ENCODE assay signal across 16 cellular contexts in the genomic region with DNA sequence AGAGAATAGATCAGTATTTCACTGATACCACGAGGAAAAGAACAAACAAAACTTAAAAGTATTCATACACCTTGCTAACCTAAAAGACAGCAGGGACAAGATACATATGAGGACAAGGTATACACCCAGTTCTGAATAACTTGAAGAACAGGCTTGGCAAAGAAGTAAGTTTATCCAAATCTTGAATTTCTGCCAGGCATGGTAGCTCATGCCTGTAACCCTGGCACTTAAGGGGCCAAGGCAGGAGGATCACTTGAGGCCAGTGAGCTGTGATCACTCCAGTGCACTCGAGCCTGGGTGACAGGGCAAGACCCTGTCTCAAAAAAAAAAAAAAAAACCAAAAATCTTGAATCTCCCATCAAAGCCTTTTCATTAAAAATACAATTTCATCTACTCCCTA. TPM values are rescaled to one million over a fixed set of nuclear protein-coding genes. Genes with fewer than 3 reads are reported as not detected.
DNase-seq lines count a peak whose midpoint lies in the region; ATAC-seq, FAIRE-seq and TF ChIP-seq lines count a peak whose summit lies in the region.
"Had no signal": no experiment of that assay in that cellular context is flagged by ENCODE, and none has a peak within 500 bp of the region (broad histone marks: within the 10 kb centered on the region; RNA-seq: fewer than 3 reads in every experiment).

No MANE protein-coding gene starts in this region.

- BruUV-seq in K562 (replicated peaks; lab: Mats Ljungman, UMichigan) = no TSS peak

- H3K36me3 ChIP-seq in K562 (ENCODE audit: control insufficient read depth, insufficient read depth, low read length) = peaks cover 70% of the 10 kb centered on the region
- peaks cover 3 to 78% of the 10 kb centered on the region in 2 donors for H3K36me3 ChIP-seq in left lung
- peaks cover 31% of the 10 kb centered on the region for H3K36me3 ChIP-seq in CD8-positive, alpha-beta memory T cell (ENCODE audit: insufficient read depth, low read length)

- in situ Hi-C loops in K562 (cut with MboI) = no loop called here

- H3K79me2 ChIP-seq in K562 (ENCODE audit: control insufficient read depth, insufficient read depth, low read length) = no peaks in the 10 kb centered on the region

- no peaks in the 10 kb centered on the region for H3K4me1 Mint-ChIP-seq in CD8-positive, alpha-beta memory T cell
- H3K4me1 Mint-ChIP-seq: GM23338 had no signal

- no peak overlapping the region for H3K4me3 ChIP-seq in K562
- no peak overlapping the region for H3K4me3 ChIP-seq in left lung
- H3K4me3 ChIP-seq in CD8-positive, alpha-beta memory T cell (ENCODE audit: low read length) = no peak overlapping the region
- H3K4me3 ChIP-seq: GM23338 had no signal

- H3K9ac ChIP-seq in K562 (ENCODE audit: insufficient read depth in 1 of 2, low read depth in 2 of 2, low read length in 2 of 2) = no peak overlapping the region

- H3K27ac ChIP-seq in K562 (ENCODE audit: extremely low read depth, low read depth, low read length) (no peak overlapping the region), left lung (no peak overlapping the region)
- no peak overlapping the region for H3K27ac ChIP-seq in CD8-positive, alpha-beta memory T cell (ENCODE audit: low read depth, low read length)
- H3K27ac ChIP-seq: C4-2B had no signal

- 0 out of 2 replicates have a peak, but pooled peaks have one; percentile 2 for TF ChIP-seq POLR2A in K562 (conservative IDR thresholded peaks at IDR 0.05)

- H3K27me3 Mint-ChIP-seq in CD8-positive, alpha-beta memory T cell = no peaks in the 10 kb centered on the region

- no peaks in the 10 kb centered on the region for H3K27me3 ChIP-seq in K562 (ENCODE audit: control insufficient read depth in 2 of 2, insufficient read depth in 2 of 2, low read length in 2 of 2)
- no peaks in the 10 kb centered on the region for H3K27me3 ChIP-seq in left lung
- no peaks in the 10 kb centered on the region for H3K27me3 ChIP-seq in CD8-positive, alpha-beta memory T cell (ENCODE audit: insufficient read depth, low read length, poor library complexity, severe bottlenecking)

- CTCF ChIA-PET in K562 (lab: Yijun Ruan, JAX; ENCODE audit: low intra/inter-chr PET ratio) = no interaction called here
- CTCF ChIA-PET in CD8-positive, alpha-beta memory T cell (lab: Charles Lee) = interaction anchor here (1.2 kb wide), 1 partner anchor 25 kb away, joined by 6 read pairs; a partner anchor contains a TSS

- POLR2A ChIA-PET in K562 (lab: Yijun Ruan, JAX) = interaction anchor here (0.6 to 1.2 kb wide), 2 partner anchors 14 to 199 kb away, joined by 3 to 5 read pairs; no protein-coding TSS in a partner anchor
- POLR2A ChIA-PET in CD8-positive, alpha-beta memory T cell (lab: Charles Lee) = no interaction called here

- no peak overlapping the region for H2AFZ ChIP-seq in K562 (ENCODE audit: low read depth, low read length)
- H2AFZ ChIP-seq: GM23338 had no signal

- no peaks in the 10 kb centered on the region for H3K9me3 ChIP-seq in K562 (replicated peaks; ENCODE audit: control insufficient read depth, insufficient read depth, low read depth, low read length)
- H3K9me3 ChIP-seq in left lung = no peaks in the 10 kb centered on the region
- no peaks in the 10 kb centered on the region for H3K9me3 ChIP-seq in CD8-positive, alpha-beta memory T cell (ENCODE audit: low read length)

- no peaks in the 10 kb centered on the region for H3K9me3 Mint-ChIP-seq in CD8-positive, alpha-beta memory T cell
- H3K9me3 Mint-ChIP-seq: GM23338 had no signal

- WGBS in K562 (ENCODE audit: insufficient coverage, low coverage, missing lambda C conversion rate) = 71% methylated on average over 1 of the region's 2 CpGs

- ATAC-seq in K562 = no peak
- peak; percentile 77 for ATAC-seq in left lung
- ATAC-seq: GM23338 had no signal

- H3K9me1 ChIP-seq in K562 (ENCODE audit: control insufficient read depth, insufficient read depth, low read length) = no peaks in the 10 kb centered on the region

- no peak overlapping the region for H3K4me3 Mint-ChIP-seq in CD8-positive, alpha-beta memory T cell
- H3K4me3 Mint-ChIP-seq: GM23338 had no signal

- peak; percentile 13 for DNase-seq in NCI-H2196 (lab: John Stamatoyannopoulos, UW; ENCODE audit: unreplicated experiment)
- no peak for DNase-seq in NCI-H2196 treated with DMSO at 0.1 percent for 48 hours (lab: John Stamatoyannopoulos, UW; ENCODE audit: unreplicated experiment)
- DNase-seq in DMS79 treated with DMSO at 0.1 percent for 48 hours (lab: John Stamatoyannopoulos, UW) = peak; percentile 95
- no peak for DNase-seq in K562 (ENCODE audit: extremely low read depth in 1 of 4, low spot score in 3 of 4)
- DNase-seq in left lung = no peak
- DNase-seq in NCI-H1436 (lab: John Stamatoyannopoulos, UW) = no peak
- no peak for DNase-seq in effector CD4-positive, alpha-beta T cell
- no peak for DNase-seq in CD8-positive, alpha-beta memory T cell
- DNase-seq: DND-41, GF-D8, IMR-90, NCI-H1436 treated with DMSO at 0.1 percent for 48 hours, NCI-H2081 treated with DMSO at 0.1 percent for 48 hours, SHP77 had no signal

- TF ChIP-seq CTCF in K562 (IDR thresholded peaks at IDR 0.05 in 2 of 3, conservative IDR thresholded peaks at IDR 0.05 in 1 of 3; ENCODE audit: insufficient read depth in 2 of 3, low read depth in 1 of 3, low read length in 3 of 3) (no peak), left lung (IDR thresholded peaks at IDR 0.05) (no peak)

- H4K20me1 ChIP-seq in K562 (replicated peaks; ENCODE audit: control insufficient read depth, insufficient read depth, low read length) = no peaks in the 10 kb centered on the region

- H3K4me1 ChIP-seq in K562 (replicated peaks in 1 of 2; ENCODE audit: control insufficient read depth in 2 of 2, insufficient read depth in 2 of 2, low read length in 2 of 2) = peaks cover 0 to 9% of the 10 kb centered on the region in 2 experiments; a peak in 2 of 5 replicates
- H3K4me1 ChIP-seq in left lung = no peaks in the 10 kb centered on the region
- no peaks in the 10 kb centered on the region for H3K4me1 ChIP-seq in CD8-positive, alpha-beta memory T cell (ENCODE audit: insufficient read depth, low read length)

- H3K27ac Mint-ChIP-seq in CD8-positive, alpha-beta memory T cell = peak overlapping the region in 1 of 8 donors; percentile 59
- H3K27ac Mint-ChIP-seq: GM23338 had no signal

- FAIRE-seq in K562 (lab: Jason Lieb, UNC) = no peak

- intact Hi-C loops in K562 (cut with micrococcal nuclease) (no loop called here), left lung (cut with DNase I) (no loop called here)

- no peak for TF ChIP-seq RAD21 in K562 (CRISPR knock-in tag; conservative IDR thresholded peaks at IDR 0.05 in 1 of 2, IDR thresholded peaks at IDR 0.05 in 1 of 2)

- peaks cover 5 to 71% (median 27%) of the 10 kb centered on the region in 3 donors for H3K36me3 Mint-ChIP-seq in CD8-positive, alpha-beta memory T cell

- H3K4me2 ChIP-seq in K562 (ENCODE audit: insufficient read depth, low read length) = no peak overlapping the region
- H3K4me2 ChIP-seq: GM23338 had no signal

- no peak for TF ChIP-seq EP300 in K562 (IDR thresholded peaks at IDR 0.05; ENCODE audit: low read length)

RNA-seq across cellular contexts. Expression of a gene that starts 25.0 kb away (rescaled TPM):
- total RNA-seq in K562 (2011; cell fraction: chromatin; rRNA removed; ENCODE audit: low replicate concordance) = 14.2 and 42.2 TPM in 2 replicates
- total RNA-seq in K562 (2011; cell fraction: nucleolus; rRNA removed) = 11.5 and 17.4 TPM in 2 replicates
- 19.8 and 22.3 TPM in 2 replicates for total RNA-seq in K562 (2011; cell fraction: nucleoplasm; rRNA removed)
- total RNA-seq in K562 (2014; rRNA removed) = 362 and 424 TPM in 2 replicates
- 344 and 380 TPM in 2 replicates for total RNA-seq in K562 (2014; rRNA removed; fragmentation: Illumina TruSeq; extraction: Trizol)
- 311 and 332 TPM in 2 replicates for total RNA-seq in K562 (2015; rRNA removed; fragmentation: Illumina TruSeq; extraction: Trizol)
- 234 and 237 TPM in 2 replicates for total RNA-seq in K562 (2021)
- polyA plus RNA-seq in K562 (2011; rRNA removed) = 147 and 314 TPM in 2 replicates
- polyA plus RNA-seq in K562 (2011; cell fraction: cytosol; rRNA removed) = 30.9 and 61.0 TPM in 2 replicates
- polyA plus RNA-seq in K562 (2011; cell fraction: nucleus; rRNA removed) = 22.8 and 35.5 TPM in 2 replicates
- 101 and 349 TPM in 2 replicates for polyA plus RNA-seq in K562 (2012)
- polyA plus RNA-seq in K562 (2014; fragmentation: Illumina TruSeq; extraction: Trizol) = 216 and 275 TPM in 2 replicates
- 1,000 to 10,000 TPM in 1 of 2 experiments, 100 to 1,000 TPM in 1; 717 to 1,018 TPM for polyA plus RNA-seq in K562 (2014; fragmentation: Nextera tagmentation; extraction: Ambion mirVana)
- 310 and 331 TPM in 2 replicates for polyA plus RNA-seq in K562 (2014; rRNA removed)
- polyA minus RNA-seq in K562 (2011; rRNA and poly(A)+ RNA removed) = 281 and 389 TPM in 2 replicates
- 73.4 and 109 TPM in 2 replicates for polyA minus RNA-seq in K562 (2011; cell fraction: cytosol; rRNA and poly(A)+ RNA removed)
- polyA minus RNA-seq in K562 (2011; cell fraction: nucleus; rRNA and poly(A)+ RNA removed) = 17.9 and 25.2 TPM in 2 replicates
- total RNA-seq in left lung = 10 to 100 TPM; 64.0 to 99.4 TPM
- 100 to 1,000 TPM; 329 to 338 TPM for total RNA-seq in CD8-positive, alpha-beta memory T cell
- polyA plus RNA-seq in CD8-positive, alpha-beta memory T cell = 145 TPM

RNA-seq across cellular contexts. Expression of a gene that starts 25.5 kb away (rescaled TPM):
- 29.4 and 58.7 TPM in 2 replicates for total RNA-seq in K562 (2011; cell fraction: chromatin; rRNA removed; ENCODE audit: low replicate concordance)
- 23.3 and 33.2 TPM in 2 replicates for total RNA-seq in K562 (2011; cell fraction: nucleolus; rRNA removed)
- total RNA-seq in K562 (2011; cell fraction: nucleoplasm; rRNA removed) = 32.0 and 46.9 TPM in 2 replicates
- 35.5 and 41.2 TPM in 2 replicates for total RNA-seq in K562 (2014; rRNA removed)
- 56.9 and 71.0 TPM in 2 replicates for total RNA-seq in K562 (2014; rRNA removed; fragmentation: Illumina TruSeq; extraction: Trizol)
- 57.2 and 60.1 TPM in 2 replicates for total RNA-seq in K562 (2015; rRNA removed; fragmentation: Illumina TruSeq; extraction: Trizol)
- total RNA-seq in K562 (2021) = 30.4 and 36.6 TPM in 2 replicates
- 29.5 and 49.6 TPM in 2 replicates for polyA plus RNA-seq in K562 (2011; rRNA removed)
- 13.4 and 18.1 TPM in 2 replicates for polyA plus RNA-seq in K562 (2011; cell fraction: cytosol; rRNA removed)
- polyA plus RNA-seq in K562 (2011; cell fraction: nucleus; rRNA removed) = 11.6 and 12.8 TPM in 2 replicates
- 35.5 and 40.0 TPM in 2 replicates for polyA plus RNA-seq in K562 (2012)
- polyA plus RNA-seq in K562 (2014; fragmentation: Illumina TruSeq; extraction: Trizol) = 38.6 and 42.6 TPM in 2 replicates
- 10 to 100 TPM; 86.3 to 91.0 TPM for polyA plus RNA-seq in K562 (2014; fragmentation: Nextera tagmentation; extraction: Ambion mirVana)
- polyA plus RNA-seq in K562 (2014; rRNA removed) = 35.5 and 50.0 TPM in 2 replicates
- polyA minus RNA-seq in K562 (2011; rRNA and poly(A)+ RNA removed) = 29.9 and 41.6 TPM in 2 replicates
- polyA minus RNA-seq in K562 (2011; cell fraction: cytosol; rRNA and poly(A)+ RNA removed) = 20.2 and 30.2 TPM in 2 replicates
- 21.9 and 22.6 TPM in 2 replicates for polyA minus RNA-seq in K562 (2011; cell fraction: nucleus; rRNA and poly(A)+ RNA removed)
- 100 to 1,000 TPM in 1 of 2 donors, 10 to 100 TPM in 1; 84.1 to 107 TPM for total RNA-seq in left lung
- total RNA-seq in CD8-positive, alpha-beta memory T cell = 10 to 100 TPM; 34.4 to 35.4 TPM
- 49.9 TPM for polyA plus RNA-seq in CD8-positive, alpha-beta memory T cell

RNA-seq across cellular contexts. Expression of a gene that starts 26.8 kb away (rescaled TPM):
- not detected in 2 replicates for total RNA-seq in K562 (2011; cell fraction: chromatin; rRNA removed; ENCODE audit: low replicate concordance)
- not detected in 2 replicates for total RNA-seq in K562 (2011; cell fraction: nucleolus; rRNA removed)
- not detected in 2 replicates for total RNA-seq in K562 (2011; cell fraction: nucleoplasm; rRNA removed)
- total RNA-seq in K562 (2014; rRNA removed) = not detected in 2 replicates
- not detected in 2 replicates for total RNA-seq in K562 (2014; rRNA removed; fragmentation: Illumina TruSeq; extraction: Trizol)
- total RNA-seq in K562 (2015; rRNA removed; fragmentation: Illumina TruSeq; extraction: Trizol) = not detected in 2 replicates
- total RNA-seq in K562 (2021) = not detected in 2 replicates
- polyA plus RNA-seq in K562 (2011; rRNA removed) = not detected in 2 replicates
- polyA plus RNA-seq in K562 (2011; cell fraction: cytosol; rRNA removed) = not detected in 2 replicates
- not detected in 2 replicates for polyA plus RNA-seq in K562 (2011; cell fraction: nucleus; rRNA removed)
- not detected in 2 replicates for polyA plus RNA-seq in K562 (2012)
- not detected in 2 replicates for polyA plus RNA-seq in K562 (2014; fragmentation: Illumina TruSeq; extraction: Trizol)
- not detected for polyA plus RNA-seq in K562 (2014; fragmentation: Nextera tagmentation; extraction: Ambion mirVana)
- not detected in 2 replicates for polyA plus RNA-seq in K562 (2014; rRNA removed)
- not detected in 2 replicates for polyA minus RNA-seq in K562 (2011; rRNA and poly(A)+ RNA removed)
- polyA minus RNA-seq in K562 (2011; cell fraction: cytosol; rRNA and poly(A)+ RNA removed) = 2.3 TPM in 1 of 2 replicates, not detected in the other
- not detected in 2 replicates for polyA minus RNA-seq in K562 (2011; cell fraction: nucleus; rRNA and poly(A)+ RNA removed)
- total RNA-seq in left lung = 1 to 10 TPM; 2.8 to 4.2 TPM
- total RNA-seq in CD8-positive, alpha-beta memory T cell = 1 to 10 TPM in 1 of 2 experiments, under 1 TPM in 1; 0.81 to 1.2 TPM
- 0.58 TPM for polyA plus RNA-seq in CD8-positive, alpha-beta memory T cell

Comparison
In these comparisons a context has a peak if more than half of its experiments do, and no peak if none do; other contexts are left out.
1. DNase-seq: peak in NCI-H2196 (single experiment) and DMS79 treated with DMSO at 0.1 percent for 48 hours (single experiment); none in NCI-H2196 treated with DMSO at 0.1 percent for 48 hours (single experiment), K562 (0 of 4), left lung (0 of 2), NCI-H1436 (single experiment), effector CD4-positive, alpha-beta T cell (single experiment) and CD8-positive, alpha-beta memory T cell (0 of 5).